ENCODE assay signal across 15 cellular contexts in genomic region chr3:48826451-48826850, GRCh38. TPM values are rescaled to one million over a fixed set of nuclear protein-coding genes. Genes with fewer than 3 reads are reported as not detected.
DNase-seq lines count a peak whose midpoint lies in the region; ATAC-seq and TF ChIP-seq lines count a peak whose summit lies in the region.
"Had no signal": no experiment of that assay in that cellular context is flagged by ENCODE, and none has a peak within 500 bp of the region (broad histone marks: within the 10 kb centered on the region; RNA-seq: fewer than 3 reads in every experiment).

No MANE protein-coding gene starts in this region.

- H3K27me3 ChIP-seq in Karpas-422 (ENCODE audit: low read length) (no peaks in the 10 kb centered on the region), neuron (ENCODE audit: insufficient read depth, low read length) (no peaks in the 10 kb centered on the region)

- peaks cover 25% of the 10 kb centered on the region for H3K4me1 ChIP-seq in Karpas-422 (ENCODE audit: low read length)
- peaks cover 6% of the 10 kb centered on the region for H3K4me1 ChIP-seq in neuron (ENCODE audit: insufficient read depth, low read length)

- CTCF ChIA-PET in GM10248 (lab: Yijun Ruan, JAX): no interaction called here

- H3K4me3 ChIP-seq in Karpas-422 (ENCODE audit: low read length): no peak overlapping the region
- no peak overlapping the region for H3K4me3 ChIP-seq in cardiac fibroblast (replicated peaks in 1 of 2; ENCODE audit: low read depth in 2 of 2, low read length in 2 of 2)
- H3K4me3 ChIP-seq in neuron (ENCODE audit: low read length): no peak overlapping the region
- H3K4me3 ChIP-seq: lower lobe of right lung had no signal

- no peaks in the 10 kb centered on the region for H4K20me1 ChIP-seq in Karpas-422 (ENCODE audit: insufficient read depth, low read depth, low read length)

- H3K36me3 ChIP-seq in Karpas-422 (ENCODE audit: insufficient read depth, low read length) (no peaks in the 10 kb centered on the region), neuron (ENCODE audit: insufficient read depth, low read length) (no peaks in the 10 kb centered on the region)

- no peak for ATAC-seq in HG02840 (IDR thresholded peaks at IDR 0.05; ENCODE audit: low FRiP score, unreplicated experiment)
- ATAC-seq: activated CD4-positive, alpha-beta T cell treated with anti-CD3 and anti-CD28 coated beads for 36 hours; lower lobe of right lung had no signal

- H2AFZ ChIP-seq in Karpas-422 (ENCODE audit: low read length): no peak overlapping the region
- H2AFZ ChIP-seq in neuron (ENCODE audit: low read depth, low read length): peak overlapping the region; percentile 44

- TF ChIP-seq CTCF in cardiac fibroblast (IDR thresholded peaks at IDR 0.05; ENCODE audit: low read depth, low read length): no peak
- no peak for TF ChIP-seq CTCF in GM10248 (IDR thresholded peaks at IDR 0.05; ENCODE audit: control extremely low read depth, extremely low read depth, low read depth, missing control alignments)

- peak overlapping the region; percentile 29 for H3K27ac ChIP-seq in Karpas-422 (ENCODE audit: low read length)
- H3K27ac ChIP-seq: lower lobe of right lung had no signal

- POLR2A ChIA-PET in GM10248 (lab: Yijun Ruan, JAX): no interaction called here

- H3K9ac ChIP-seq in Karpas-422 (ENCODE audit: low read length): no peak overlapping the region

- H3K9me3 ChIP-seq in Karpas-422 (ENCODE audit: low read length) (no peaks in the 10 kb centered on the region), neuron (ENCODE audit: low read length) (no peaks in the 10 kb centered on the region)
- H3K9me3 ChIP-seq: lower lobe of right lung had no signal

- DNase-seq in AG20443 (ENCODE audit: low spot score): peak; percentile 80
- peak; percentile 79 for DNase-seq in Karpas-422
- peak; percentile 93 to 98 for DNase-seq in cardiac fibroblast (ENCODE audit: low read depth in 2 of 2)
- no peak for DNase-seq in activated CD4-positive, CD25-positive, alpha-beta regulatory T cell (lab: John Stamatoyannopoulos, UW)
- DNase-seq in GM10248 (ENCODE audit: extremely low spot score): no peak
- no peak for DNase-seq in OCI-M2 (lab: John Stamatoyannopoulos, UW; ENCODE audit: unreplicated experiment)
- DNase-seq: activated CD4-positive, alpha-beta T cell treated with anti-CD3 and anti-CD28 coated beads for 36 hours; activated effector memory CD4-positive, alpha-beta T cell treated with Interleukin-2 at 50 U/mL for 16 hours; CD8-positive, alpha-beta memory T cell; H7; lower lobe of right lung; MM.1S; NCI-H526 had no signal

- H3K9me2 ChIP-seq in Karpas-422 (replicated peaks; ENCODE audit: insufficient read depth, low read length): no peaks in the 10 kb centered on the region; the same call in 1 of the 2 replicates

- peaks cover 78% of the 10 kb centered on the region for H3K79me2 ChIP-seq in Karpas-422 (ENCODE audit: low read length)

- peak overlapping the region; percentile 44 for H3K4me2 ChIP-seq in Karpas-422 (ENCODE audit: low read depth, low read length, poor library complexity, severe bottlenecking)

RNA-seq across cellular contexts. Expression of gene PRKAR2A, which starts 21.2 kb away (rescaled TPM):
- 37.9 and 51.5 TPM in 2 replicates for total RNA-seq in Karpas-422 (2014; rRNA removed; shearing (Covaris generic); ENCODE audit: low replicate concordance)

Comparison
In these comparisons a context has a peak if more than half of its experiments do, and no peak if none do; other contexts are left out.
1. DNase-seq: peak in AG20443 (single experiment), Karpas-422 (single experiment) and cardiac fibroblast (2 of 2); none in activated CD4-positive, CD25-positive, alpha-beta regulatory T cell (0 of 4), GM10248 (single experiment) and OCI-M2 (single experiment).